27 cellular contexts compared by ENCODE assay signal in the genomic region with DNA sequence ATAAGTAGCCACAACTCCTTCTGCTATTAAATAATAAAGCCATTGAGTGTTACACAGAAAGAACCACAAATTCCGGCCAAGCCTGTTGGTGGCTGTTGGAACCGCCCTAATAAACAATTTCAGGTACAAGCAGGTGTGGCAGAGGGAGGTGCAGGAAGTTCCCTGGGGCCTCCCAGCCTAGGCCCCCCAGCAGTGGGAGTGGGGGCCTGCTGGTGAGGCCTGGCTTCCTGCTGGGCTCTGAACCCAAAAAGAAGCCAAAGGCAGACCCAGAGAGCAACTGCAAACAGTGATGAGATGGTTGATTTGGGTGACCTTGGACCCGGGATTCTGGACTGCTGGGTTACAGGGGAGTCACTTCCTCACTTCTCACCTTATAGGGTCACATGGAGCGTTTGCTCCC. TPM values are rescaled to one million over a fixed set of nuclear protein-coding genes. Genes with fewer than 3 reads are reported as not detected.
DNase-seq lines count a peak whose midpoint lies in the region; ATAC-seq and TF ChIP-seq lines count a peak whose summit lies in the region.
"Had no signal": no experiment of that assay in that cellular context is flagged by ENCODE, and none has a peak within 500 bp of the region (broad histone marks: within the 10 kb centered on the region; RNA-seq: fewer than 3 reads in every experiment).

No MANE protein-coding gene starts in this region.

- no peaks in the 10 kb centered on the region for H3K9me3 ChIP-seq in duodenal mucosa (ENCODE audit: control insufficient read depth in 1 of 2, low read length in 2 of 2)
- no peaks in the 10 kb centered on the region for H3K9me3 ChIP-seq in mucosa of descending colon
- no peaks in the 10 kb centered on the region for H3K9me3 ChIP-seq in upper lobe of right lung
- H3K9me3 ChIP-seq: heart left ventricle, tibial nerve had no signal

- no peak overlapping the region for H3K4me3 Mint-ChIP-seq in naive thymus-derived CD8-positive, alpha-beta T cell
- H3K4me3 Mint-ChIP-seq: CD4-positive, alpha-beta memory T cell; nephron progenitor cell had no signal

- ATAC-seq in mucosa of descending colon, result peak; percentile 66
- no peak for ATAC-seq in upper lobe of right lung
- no peak for ATAC-seq in naive thymus-derived CD8-positive, alpha-beta T cell
- ATAC-seq: activated naive CD4-positive, alpha-beta T cell treated with anti-CD3 and anti-CD28 coated beads, Interleukin-2, amount 50 U/mL, for 72 hours; heart left ventricle; sciatic nerve; stimulated activated naive CD8-positive, alpha-beta T cell treated with anti-CD3 and anti-CD28 coated beads, Interleukin-15, Interleukin-2, amounts not matched to agents 100 U/mL and 50 U/mL, for 24 hours had no signal

- H3K36me3 Mint-ChIP-seq in naive thymus-derived CD8-positive, alpha-beta T cell, result no peaks in the 10 kb centered on the region
- H3K36me3 Mint-ChIP-seq: activated naive CD4-positive, alpha-beta T cell treated with anti-CD3 and anti-CD28 coated beads, Interleukin-2, amount 50 U/mL, for 72 hours; CD4-positive, alpha-beta memory T cell had no signal

- no peaks in the 10 kb centered on the region for H3K9me3 Mint-ChIP-seq in naive thymus-derived CD8-positive, alpha-beta T cell
- H3K9me3 Mint-ChIP-seq: activated naive CD4-positive, alpha-beta T cell treated with anti-CD3 and anti-CD28 coated beads, Interleukin-2, amount 50 U/mL, for 72 hours; CD4-positive, alpha-beta memory T cell; nephron progenitor cell had no signal

- TF ChIP-seq CTCF in mucosa of descending colon (IDR thresholded peaks at IDR 0.05) (no peak), upper lobe of right lung (IDR thresholded peaks at IDR 0.05) (no peak)

- intact Hi-C loops in mucosa of descending colon (cut with DNase I, micrococcal nuclease), result no loop called here
- intact Hi-C loops in upper lobe of right lung (cut with DNase I), result no loop called here

- peaks cover 0 to 8% (median 3%) of the 10 kb centered on the region in 5 donors for H3K27me3 Mint-ChIP-seq in naive thymus-derived CD8-positive, alpha-beta T cell

- H3K27me3 ChIP-seq in duodenal mucosa (ENCODE audit: control insufficient read depth in 1 of 2, insufficient read depth in 2 of 2, low read length in 2 of 2) (no peaks in the 10 kb centered on the region), upper lobe of right lung (no peaks in the 10 kb centered on the region)

- DNase-seq in DMS53 (lab: John Stamatoyannopoulos, UW), result peak; percentile 16
- DNase-seq in DMS53 treated with DMSO at 0.1 percent for 48 hours (lab: John Stamatoyannopoulos, UW; ENCODE audit: unreplicated experiment), result no peak
- DNase-seq in mucosa of descending colon, result peak; percentile 52 to 59 (median 58)
- peak; percentile 40 for DNase-seq in upper lobe of right lung
- no peak for DNase-seq in naive thymus-derived CD8-positive, alpha-beta T cell
- DNase-seq in NK-92 (lab: John Stamatoyannopoulos, UW; ENCODE audit: unreplicated experiment), result no peak
- no peak for DNase-seq in activated CD4-positive, CD25-positive, alpha-beta regulatory T cell treated with anti-CD3 and anti-CD28 coated beads, Interleukin-2, amount 50 U/mL, for 72 hours
- DNase-seq: activated CD4-positive, alpha-beta T cell treated with anti-CD3 and anti-CD28 coated beads for 48 hours; aorta; CD4-positive, alpha-beta memory T cell; dermis blood vessel endothelial cell; GOT3; heart left ventricle; KBM-7; midbrain; NCI-H1436 treated with DMSO at 0.1 percent for 48 hours; NCI-H510A; nephron progenitor cell; stimulated activated CD4-positive, alpha-beta T cell treated with anti-CD3 and anti-CD28 coated beads, Interleukin-15, amount 100 ng/mL, for 24 hours; stimulated activated naive CD8-positive, alpha-beta T cell treated with anti-CD3 and anti-CD28 coated beads, Interleukin-15, Interleukin-2, amounts not matched to agents 100 U/mL and 50 U/mL, for 24 hours; T-helper 2 cell had no signal

- no peaks in the 10 kb centered on the region for H3K4me1 Mint-ChIP-seq in naive thymus-derived CD8-positive, alpha-beta T cell
- H3K4me1 Mint-ChIP-seq: CD4-positive, alpha-beta memory T cell; nephron progenitor cell had no signal

- peak overlapping the region; percentile 65 for H3K27ac ChIP-seq in duodenal mucosa (ENCODE audit: low read depth, low read length)
- no peak overlapping the region for H3K27ac ChIP-seq in upper lobe of right lung
- H3K27ac ChIP-seq: 22Rv1, heart left ventricle, SK-N-MC had no signal

- no peak overlapping the region for H3K4me3 ChIP-seq in duodenal mucosa (ENCODE audit: low read depth in 1 of 2, low read length in 2 of 2)
- H3K4me3 ChIP-seq in mucosa of descending colon, result no peak overlapping the region
- no peak overlapping the region for H3K4me3 ChIP-seq in upper lobe of right lung
- H3K4me3 ChIP-seq: heart left ventricle, SK-N-MC, tibial nerve had no signal

- POLR2A ChIA-PET in naive thymus-derived CD8-positive, alpha-beta T cell (lab: Charles Lee), result no interaction called here

- H3K9ac ChIP-seq in duodenal mucosa (ENCODE audit: low read depth in 1 of 2, low read length in 2 of 2), result peak overlapping the region; percentile 31 to 44

- H3K27ac Mint-ChIP-seq in naive thymus-derived CD8-positive, alpha-beta T cell, result no peak overlapping the region
- H3K27ac Mint-ChIP-seq: CD4-positive, alpha-beta memory T cell; nephron progenitor cell had no signal

- H3K4me1 ChIP-seq in duodenal mucosa (ENCODE audit: control insufficient read depth in 1 of 2, insufficient read depth in 2 of 2, low read length in 2 of 2) (peaks cover 12 to 24% of the 10 kb centered on the region in 2 donors), mucosa of descending colon (ENCODE audit: low read depth) (peaks cover 14% of the 10 kb centered on the region), upper lobe of right lung (no peaks in the 10 kb centered on the region)
- H3K4me1 ChIP-seq: heart left ventricle, tibial nerve had no signal

- H3K36me3 ChIP-seq in duodenal mucosa (ENCODE audit: control insufficient read depth in 1 of 2, insufficient read depth in 2 of 2, low read length in 2 of 2), result no peaks in the 10 kb centered on the region
- H3K36me3 ChIP-seq in mucosa of descending colon (ENCODE audit: low read depth), result no peaks in the 10 kb centered on the region
- no peaks in the 10 kb centered on the region for H3K36me3 ChIP-seq in upper lobe of right lung
- H3K36me3 ChIP-seq: heart left ventricle, tibial nerve had no signal

RNA-seq across cellular contexts. Expression of a gene that starts 21.0 kb away (rescaled TPM):
- total RNA-seq in mucosa of descending colon (10 to 100 TPM; 48.6 to 70.2 (median 52.9) TPM), upper lobe of right lung (40.8 TPM)
- 10 to 100 TPM; 23.4 to 27.9 TPM for total RNA-seq in naive thymus-derived CD8-positive, alpha-beta T cell
- 1 to 10 TPM; 1.8 to 4.9 (median 3.1) TPM for polyA plus RNA-seq in naive thymus-derived CD8-positive, alpha-beta T cell

Comparison
In these comparisons a context has a peak if more than half of its experiments do, and no peak if none do; other contexts are left out.
1. DNase-seq: peak in DMS53 (single experiment), mucosa of descending colon (3 of 3) and upper lobe of right lung (single experiment); none in DMS53 treated with DMSO at 0.1 percent for 48 hours (single experiment), naive thymus-derived CD8-positive, alpha-beta T cell (0 of 10), NK-92 (single experiment) and activated CD4-positive, CD25-positive, alpha-beta regulatory T cell treated with anti-CD3 and anti-CD28 coated beads, Interleukin-2, amount 50 U/mL, for 72 hours (single experiment).